Comparison of ENCODE assay signal across 19 cellular contexts in the genomic region with DNA sequence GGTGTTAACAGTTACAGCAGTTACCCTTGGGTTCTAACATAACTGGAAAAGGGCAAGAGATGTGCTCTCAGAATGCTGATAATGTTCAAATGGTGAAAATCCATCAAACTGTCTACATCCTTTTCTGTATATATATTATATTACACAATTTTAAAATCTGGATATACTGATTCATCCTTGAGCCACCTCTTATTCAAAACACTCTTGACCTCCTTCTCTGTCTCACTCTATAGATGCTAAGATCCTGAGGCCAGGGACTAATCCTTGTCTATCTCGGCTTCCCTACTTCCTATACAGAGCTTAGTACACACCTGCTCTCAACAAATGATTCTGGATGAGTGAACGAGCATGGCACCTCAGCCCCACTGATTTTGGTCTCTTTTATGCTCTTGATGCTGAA.
"Had no signal": no experiment of that assay in that cellular context is flagged by ENCODE, and none has a peak within 500 bp of the region (broad histone marks: within the 10 kb centered on the region; RNA-seq: fewer than 3 reads in every experiment).

No MANE protein-coding gene starts in this region.

- H3K27me3 ChIP-seq: colonic mucosa, esophagus muscularis mucosa, foreskin keratinocyte, gastroesophageal sphincter, heart left ventricle, hepatocyte, left lung had no signal

- H3K27ac ChIP-seq: colonic mucosa, esophagus muscularis mucosa, foreskin keratinocyte, gastroesophageal sphincter, heart left ventricle, hepatocyte, left lung, lower lobe of right lung had no signal

- H3K4me3 Mint-ChIP-seq: dendritic cell treated with granulocyte-macrophage colony-stimulating factor and Interleukin-4, amounts not matched to agents 40 ng/mL and 50 ng/mL, for 4 days; immature natural killer cell; naive thymus-derived CD8-positive, alpha-beta T cell had no signal

- H3K27me3 Mint-ChIP-seq: dendritic cell treated with granulocyte-macrophage colony-stimulating factor and Interleukin-4, amounts not matched to agents 40 ng/mL and 50 ng/mL, for 4 days; naive thymus-derived CD8-positive, alpha-beta T cell had no signal

- H3K27ac Mint-ChIP-seq: dendritic cell treated with granulocyte-macrophage colony-stimulating factor and Interleukin-4, amounts not matched to agents 40 ng/mL and 50 ng/mL, for 4 days; immature natural killer cell; naive thymus-derived CD8-positive, alpha-beta T cell had no signal

- ATAC-seq: foreskin keratinocyte; gastroesophageal sphincter; heart left ventricle; left cardiac atrium; left lung; left ventricle myocardium superior; lower lobe of right lung; naive thymus-derived CD8-positive, alpha-beta T cell had no signal

- H3K4me1 ChIP-seq: colonic mucosa had no signal

- H3K36me3 ChIP-seq: colonic mucosa, esophagus muscularis mucosa, gastroesophageal sphincter, heart left ventricle, left lung, lower lobe of right lung had no signal

- DNase-seq: colonic mucosa; cortex of kidney; effector CD4-positive, alpha-beta T cell; effector memory CD4-positive, alpha-beta T cell; foreskin keratinocyte; heart left ventricle; hypothalamus; immature natural killer cell; left cardiac atrium; left lung; left ventricle myocardium superior; lower lobe of right lung; mesendoderm; midbrain; naive thymus-derived CD8-positive, alpha-beta T cell had no signal

- H3K9me3 ChIP-seq: colonic mucosa, esophagus muscularis mucosa, gastroesophageal sphincter, heart left ventricle, left lung, lower lobe of right lung had no signal

- H3K4me3 ChIP-seq: colonic mucosa, esophagus muscularis mucosa, gastroesophageal sphincter, heart left ventricle, hepatocyte, left lung, lower lobe of right lung had no signal

- H3K9me3 Mint-ChIP-seq: dendritic cell treated with granulocyte-macrophage colony-stimulating factor and Interleukin-4, amounts not matched to agents 40 ng/mL and 50 ng/mL, for 4 days; immature natural killer cell; naive thymus-derived CD8-positive, alpha-beta T cell had no signal
